28 cellular contexts compared by ENCODE assay signal in genomic region chr14:23708343-23708742, GRCh38.
"Had no signal": no experiment of that assay in that cellular context is flagged by ENCODE, and none has a peak within 500 bp of the region (broad histone marks: within the 10 kb centered on the region; RNA-seq: fewer than 3 reads in every experiment).

No MANE protein-coding gene starts in this region.

- H3K9me3 ChIP-seq: colonic mucosa had no signal

- H2AFZ ChIP-seq: hepatocyte had no signal

- H3K79me2 ChIP-seq: hepatocyte had no signal

- ATAC-seq: effector memory CD8-positive, alpha-beta T cell; esophagus mucosa; foreskin keratinocyte; gastrocnemius medialis; gastroesophageal sphincter; heart left ventricle; heart right ventricle had no signal

- H3K4me1 ChIP-seq: colonic mucosa, esophagus squamous epithelium, foreskin keratinocyte, gastrocnemius medialis, gastroesophageal sphincter, heart left ventricle, heart right ventricle had no signal

- FAIRE-seq: colon, endometrium, endothelial cell of umbilical vein, frontal cortex had no signal

- H3K4me2 ChIP-seq: hepatocyte had no signal

- H3K27ac ChIP-seq: colonic mucosa, coronary artery, dorsolateral prefrontal cortex, epithelial cell of prostate, esophagus squamous epithelium, foreskin keratinocyte, gastrocnemius medialis, gastroesophageal sphincter, heart left ventricle, heart right ventricle, hepatocyte had no signal

- DNase-seq: colonic mucosa; cortex of kidney; dermis blood vessel endothelial cell; dorsolateral prefrontal cortex; effector CD4-positive, alpha-beta T cell; effector CD8-positive, alpha-beta T cell; effector memory CD4-positive, alpha-beta T cell; effector memory CD8-positive, alpha-beta T cell; endodermal cell; erythroblast; esophagus squamous epithelium; foreskin fibroblast; foreskin keratinocyte; foreskin melanocyte; gastrocnemius medialis; glutamatergic neuron; head of caudate nucleus; heart left ventricle; heart right ventricle had no signal

- H3K36me3 ChIP-seq: colonic mucosa, esophagus squamous epithelium, gastrocnemius medialis, gastroesophageal sphincter, heart left ventricle, heart right ventricle had no signal

- H3K4me3 ChIP-seq: colonic mucosa, coronary artery, dorsolateral prefrontal cortex, esophagus squamous epithelium, gastrocnemius medialis, gastroesophageal sphincter, heart left ventricle, heart right ventricle, hepatocyte had no signal

- H3K27me3 ChIP-seq: colonic mucosa, dorsolateral prefrontal cortex, foreskin keratinocyte, gastrocnemius medialis, gastroesophageal sphincter, heart left ventricle, heart right ventricle, hepatocyte had no signal
